ENCODE assay signal across 12 cellular contexts in genomic region chr1:39317910-39318633, GRCh38.
DNase-seq lines count a peak whose midpoint lies in the region; ATAC-seq and TF ChIP-seq lines count a peak whose summit lies in the region.
"Had no signal": no experiment of that assay in that cellular context is flagged by ENCODE, and none has a peak within 500 bp of the region (broad histone marks: within the 10 kb centered on the region; RNA-seq: fewer than 3 reads in every experiment).

No MANE protein-coding gene starts in this region.

- H3K36me3 ChIP-seq in brain microvascular endothelial cell (replicated peaks) (peaks cover 77% of the 10 kb centered on the region), left lung (peaks cover 0 to 98% of the 10 kb centered on the region in 2 donors)

- peak; percentile 34 for DNase-seq in CMK (ENCODE audit: low read depth)
- peak; percentile 62 for DNase-seq in HT1080 (ENCODE audit: low read depth)
- DNase-seq in brain microvascular endothelial cell, result peak; percentile 23
- no peak for DNase-seq in left lung
- DNase-seq in activated CD4-positive, CD25-positive, alpha-beta regulatory T cell treated with anti-CD3 and anti-CD28 coated beads, Interleukin-2, amount 50 U/mL, for 72 hours, result no peak
- DNase-seq in RKO (ENCODE audit: low spot score), result no peak
- no peak for DNase-seq in NCI-H748 treated with DMSO at 0.1 percent for 48 hours (lab: John Stamatoyannopoulos, UW)
- DNase-seq: effector CD8-positive, alpha-beta T cell; GF-D8 had no signal

- ATAC-seq in left lung (peak; percentile 62), HG03460 (IDR thresholded peaks at IDR 0.05; ENCODE audit: unreplicated experiment) (no peak)
- ATAC-seq: HCT116 had no signal

- no peaks in the 10 kb centered on the region for H3K27me3 ChIP-seq in brain microvascular endothelial cell (replicated peaks)
- no peaks in the 10 kb centered on the region for H3K27me3 ChIP-seq in left lung
- H3K27me3 ChIP-seq: BLaER1 treated with 17β-estradiol and CSF1 and Interleukin-3, amounts not matched to agents 10 nM and 100 nM had no signal

- intact Hi-C loops in left lung (cut with DNase I), result no loop called here

- H3K27ac ChIP-seq in brain microvascular endothelial cell (no peak overlapping the region), left lung (peak overlapping the region in 1 of 2 donors; percentile 29)
- H3K27ac ChIP-seq: BLaER1 treated with 17β-estradiol and CSF1 and Interleukin-3, amounts not matched to agents 10 nM and 100 nM had no signal

- in situ Hi-C loops in brain microvascular endothelial cell (cut with HindIII; ENCODE audit: low pct_ligation_motif_present, low sequenced_read_pairs), result no loop called here

- no peak overlapping the region for H3K4me3 ChIP-seq in brain microvascular endothelial cell (ENCODE audit: low read depth, low read length)
- no peak overlapping the region for H3K4me3 ChIP-seq in left lung
- H3K4me3 ChIP-seq: BLaER1 treated with 17β-estradiol and CSF1 and Interleukin-3, amounts not matched to agents 10 nM and 100 nM had no signal

- H3K4me1 ChIP-seq in left lung, result no peaks in the 10 kb centered on the region
- H3K4me1 ChIP-seq: BLaER1 treated with 17β-estradiol and CSF1 and Interleukin-3, amounts not matched to agents 10 nM and 100 nM had no signal

- TF ChIP-seq CTCF in brain microvascular endothelial cell (IDR thresholded peaks at IDR 0.05; ENCODE audit: low read depth, low read length, missing control alignments) (no peak), left lung (IDR thresholded peaks at IDR 0.05) (no peak)

- no peaks in the 10 kb centered on the region for H3K9me3 ChIP-seq in left lung
- H3K9me3 ChIP-seq: BLaER1 treated with 17β-estradiol and CSF1 and Interleukin-3, amounts not matched to agents 10 nM and 100 nM had no signal

Comparison
In these comparisons a context has a peak if more than half of its experiments do, and no peak if none do; other contexts are left out.
1. DNase-seq: peak in CMK (single experiment), HT1080 (single experiment) and brain microvascular endothelial cell (single experiment); none in left lung (0 of 2), activated CD4-positive, CD25-positive, alpha-beta regulatory T cell treated with anti-CD3 and anti-CD28 coated beads, Interleukin-2, amount 50 U/mL, for 72 hours (single experiment), RKO (single experiment) and NCI-H748 treated with DMSO at 0.1 percent for 48 hours (single experiment).